In the genomic region with DNA sequence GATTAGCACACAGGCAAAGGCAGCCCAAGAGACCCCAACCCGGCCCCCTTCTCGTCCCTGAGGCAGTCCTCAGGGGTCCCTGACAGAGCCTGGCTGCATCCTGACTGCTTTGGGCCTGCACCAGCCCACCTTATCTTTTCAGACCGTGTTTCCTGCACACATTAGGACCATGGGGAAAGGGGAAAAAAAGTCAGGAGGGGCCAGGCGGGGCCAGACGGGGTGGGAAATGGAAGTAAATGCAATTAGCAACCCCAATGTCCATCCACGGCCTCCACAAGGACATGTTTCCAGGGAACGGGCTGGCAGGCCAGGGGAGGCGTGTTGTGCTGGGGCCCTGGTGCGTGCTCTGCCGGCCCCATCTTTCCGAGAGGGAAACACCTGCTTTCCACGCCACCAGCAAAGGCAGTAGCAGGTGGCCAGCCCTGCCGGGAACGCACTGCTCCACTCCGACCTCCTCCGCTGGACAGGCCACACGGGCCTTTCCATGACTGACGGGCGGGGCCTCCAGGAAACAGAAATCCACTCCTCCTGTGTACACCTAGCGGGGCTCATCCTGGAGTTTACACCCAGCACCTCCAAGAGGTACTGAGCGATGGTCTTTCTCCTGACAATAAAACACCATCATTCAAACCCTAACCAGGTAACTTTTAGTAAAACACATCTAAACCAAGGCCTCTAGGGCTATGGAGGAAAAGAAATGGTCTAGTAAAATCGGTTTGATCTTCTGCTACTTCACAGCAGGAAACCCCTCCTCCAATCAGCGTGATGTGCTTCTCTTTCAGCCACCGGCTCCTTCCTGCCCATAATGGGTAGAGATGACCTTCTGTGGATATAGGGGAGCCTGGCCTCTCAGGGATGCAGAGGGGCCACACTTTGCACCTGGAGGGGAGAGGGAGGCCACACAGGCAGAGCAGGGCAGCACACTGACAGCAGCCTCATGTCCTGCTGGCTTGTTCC, we compare ENCODE assay signal across 8 cellular contexts. TPM values are rescaled to one million over a fixed set of nuclear protein-coding genes. Genes with fewer than 3 reads are reported as not detected.
DNase-seq lines count a peak whose midpoint lies in the region; ATAC-seq and TF ChIP-seq lines count a peak whose summit lies in the region.

No MANE protein-coding gene starts in this region.

- H2AFZ ChIP-seq in ACC112 (ENCODE audit: low read length, unreplicated experiment) (no peak overlapping the region), OCI-LY1 (ENCODE audit: low read length) (no peak overlapping the region)

- H3K4me3 ChIP-seq in ACC112 (ENCODE audit: low read depth, low read length), result 0 out of 2 replicates have a peak overlapping the region, but pooled peaks have one; percentile 10
- H3K4me3 ChIP-seq in OCI-LY1 (ENCODE audit: low read depth, low read length, poor library complexity, severe bottlenecking), result peak overlapping the region; percentile 51
- H3K4me3 ChIP-seq in dorsolateral prefrontal cortex, result peak overlapping the region in 18 of 59 donors; percentile 1 to 42 (median 17)

- H3K9ac ChIP-seq in OCI-LY1 (ENCODE audit: low read length), result peak overlapping the region; percentile 70

- no peaks in the 10 kb centered on the region for H3K27me3 Mint-ChIP-seq in natural killer cell (ENCODE audit: low read depth in 2 of 2)

- H3K4me1 ChIP-seq in ACC112 (ENCODE audit: control insufficient read depth, insufficient read depth, low read length, unreplicated experiment) (peaks cover 53% of the 10 kb centered on the region), OCI-LY1 (ENCODE audit: insufficient read depth, low read length, severe bottlenecking) (peaks cover 93% of the 10 kb centered on the region)

- no peaks in the 10 kb centered on the region for H3K27me3 ChIP-seq in ACC112 (ENCODE audit: insufficient read depth, low read length)
- H3K27me3 ChIP-seq in OCI-LY1 (ENCODE audit: insufficient read depth, low read length), result no peaks in the 10 kb centered on the region
- no peaks in the 10 kb centered on the region for H3K27me3 ChIP-seq in dorsolateral prefrontal cortex

- ATAC-seq in natural killer cell, result no peak
- ATAC-seq in sciatic nerve, result no peak

- peak overlapping the region; percentile 70 for H3K4me2 ChIP-seq in OCI-LY1 (ENCODE audit: low read length)

- peak overlapping the region; percentile 80 for H3K4me3 Mint-ChIP-seq in natural killer cell

- no peaks in the 10 kb centered on the region for H3K9me2 ChIP-seq in OCI-LY1 (ENCODE audit: low read depth, low read length)

- peaks cover 75 to 78% of the 10 kb centered on the region in 2 donors for H3K4me1 Mint-ChIP-seq in natural killer cell

- H4K20me1 ChIP-seq in OCI-LY1 (ENCODE audit: insufficient read depth, low read length), result no peaks in the 10 kb centered on the region

- intact Hi-C loops in dorsolateral prefrontal cortex (cut with DNase I), result no loop called here
- intact Hi-C loops in natural killer cell (cut with micrococcal nuclease), result loop anchor here (1.0 kb wide), 1 partner anchor 7 kb away; a partner anchor contains a TSS
- intact Hi-C loops in sciatic nerve (cut with DNase I), result no loop called here

- H3K27ac Mint-ChIP-seq in natural killer cell, result peak overlapping the region; percentile 87

- H3K9me3 Mint-ChIP-seq in natural killer cell, result no peaks in the 10 kb centered on the region

- H3K36me3 Mint-ChIP-seq in natural killer cell, result no peaks in the 10 kb centered on the region

- TF ChIP-seq CTCF in OCI-LY1 (IDR thresholded peaks at IDR 0.05; ENCODE audit: low read length) (no peak), dorsolateral prefrontal cortex (IDR thresholded peaks at IDR 0.05 in 54 of 56, conservative IDR thresholded peaks at IDR 0.05 in 2 of 56; ENCODE audit: low read depth in 1 of 56, partially characterized antibody in 56 of 56) (no peak), natural killer cell (IDR thresholded peaks at IDR 0.05) (no peak)

- peaks cover 2% of the 10 kb centered on the region; the same call in 1 of the 2 replicates for H3K36me3 ChIP-seq in ACC112 (ENCODE audit: insufficient read depth, low read length)
- H3K36me3 ChIP-seq in OCI-LY1 (ENCODE audit: insufficient read depth, low read length), result peaks cover 73% of the 10 kb centered on the region

- H3F3A ChIP-seq in OCI-LY1 (ENCODE audit: insufficient read depth, low read length), result peaks cover 6% of the 10 kb centered on the region; the same call in 1 of the 2 replicates

- H3K9me3 ChIP-seq in OCI-LY1 (ENCODE audit: low read length), result no peaks in the 10 kb centered on the region

- DNase-seq in dorsolateral prefrontal cortex, result peak in 1 of 10 donors; percentile 45
- DNase-seq in natural killer cell, result no peak
- DNase-seq in sciatic nerve (ENCODE audit: low spot score), result no peak
- no peak for DNase-seq in NK-92 (lab: John Stamatoyannopoulos, UW; ENCODE audit: unreplicated experiment)
- no peak for DNase-seq in occipital lobe (lab: John Stamatoyannopoulos, UW)
- DNase-seq in GF-D8 (lab: John Stamatoyannopoulos, UW), result no peak

- H3K79me2 ChIP-seq in ACC112 (ENCODE audit: control insufficient read depth, insufficient read depth, low read length, unreplicated experiment) (peaks cover 73% of the 10 kb centered on the region), OCI-LY1 (ENCODE audit: insufficient read depth, low read length) (peaks cover 19% of the 10 kb centered on the region)

- H3K27ac ChIP-seq in ACC112 (ENCODE audit: low read depth, low read length) (peak overlapping the region; percentile 92), OCI-LY1 (ENCODE audit: low read depth, low read length, poor library complexity, severe bottlenecking) (peak overlapping the region; percentile 96), dorsolateral prefrontal cortex (peak overlapping the region in 57 of 59 donors; percentile 14 to 95 (median 81))

RNA-seq across cellular contexts. Expression of a gene that starts 7.2 kb away (rescaled TPM):
- total RNA-seq in dorsolateral prefrontal cortex (10 to 100 TPM; 25.6 to 70.9 (median 43.6) TPM), natural killer cell (100 to 1,000 TPM; 218 to 246 (median 225) TPM), sciatic nerve (64.5 TPM), occipital lobe (22.9 TPM)

RNA-seq across cellular contexts. Expression of a gene that starts 26.7 kb away (rescaled TPM):
- total RNA-seq in dorsolateral prefrontal cortex (1 to 10 TPM in 5 of 120 experiments, under 1 TPM in 70, not detected in 45; 0.07 to 1.6 (median 0.15) TPM), natural killer cell (10 to 100 TPM in 2 of 3 donors, 1 to 10 TPM in 1; 8.2 to 12.7 (median 10.7) TPM), sciatic nerve (0.58 TPM), occipital lobe (0.16 TPM)

RNA-seq across cellular contexts. Expression of a gene that starts 45.8 kb away (rescaled TPM):
- 10 to 100 TPM; 21.4 to 47.9 (median 34.8) TPM for total RNA-seq in dorsolateral prefrontal cortex
- 100 to 1,000 TPM; 165 to 321 (median 259) TPM for total RNA-seq in natural killer cell
- total RNA-seq in sciatic nerve, result 28.0 TPM
- 5.5 TPM for total RNA-seq in occipital lobe

RNA-seq across cellular contexts. Expression of a gene that starts 53.3 kb away (rescaled TPM):
- 100 to 1,000 TPM in 10 of 120 experiments, 10 to 100 TPM in 110; 64.5 to 119 (median 85.0) TPM for total RNA-seq in dorsolateral prefrontal cortex
- 10 to 100 TPM; 27.8 to 31.5 (median 28.5) TPM for total RNA-seq in natural killer cell
- total RNA-seq in sciatic nerve, result 21.1 TPM
- 22.8 TPM for total RNA-seq in occipital lobe
